1 cellular context compared by ENCODE assay signal in genomic region chr1:53182111-53182593, GRCh38.
TF ChIP-seq lines count a peak whose summit lies in the region.

No MANE protein-coding gene starts in this region.

TF ChIP-seq in GM23338, 12 proteins besides CTCF, POLR2A, EP300 and RAD21 (continued from another document):
- TF ChIP-seq ZNF462 (CRISPR knock-in tag; IDR thresholded peaks at IDR 0.05) (no peak), ETS1 (IDR thresholded peaks at IDR 0.05) (no peak)
